ENCODE assay signal across 8 cellular contexts in the genomic region with DNA sequence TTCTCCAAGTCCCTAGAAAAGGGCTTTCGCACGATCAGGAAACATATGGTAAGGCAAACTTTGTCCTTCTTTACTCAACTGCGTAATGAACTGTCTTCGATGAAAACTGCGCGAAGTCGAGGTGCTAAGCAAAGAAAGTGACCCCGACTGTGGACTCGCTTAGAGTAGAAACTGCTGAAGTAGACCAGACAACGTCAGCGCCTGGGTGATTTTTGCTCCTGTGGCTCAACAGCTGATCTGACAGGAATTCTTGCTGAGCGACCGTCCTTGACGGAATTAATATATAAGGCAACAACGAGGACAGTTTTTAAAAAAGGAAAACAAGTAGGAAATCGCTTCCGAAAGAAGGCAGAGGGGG. TPM values are rescaled to one million over a fixed set of nuclear protein-coding genes. Genes with fewer than 3 reads are reported as not detected.
DNase-seq lines count a peak whose midpoint lies in the region; ATAC-seq and TF ChIP-seq lines count a peak whose summit lies in the region.

No MANE protein-coding gene starts in this region.

- peak overlapping the region; percentile 84 for H3K4me3 ChIP-seq in HL-60 (replicated peaks; ENCODE audit: insufficient read depth, low read length)
- peak overlapping the region; percentile 89 for H3K4me3 ChIP-seq in WI38 (ENCODE audit: low read depth, low read length)
- peak overlapping the region; percentile 71 to 91 (median 76) for H3K4me3 ChIP-seq in upper lobe of left lung

- H3K9me3 ChIP-seq in upper lobe of left lung = no peaks in the 10 kb centered on the region

- DNase-seq in G401 (ENCODE audit: low spot score) (peak; percentile 57), HL-60 (ENCODE audit: low read depth in 1 of 2, low spot score in 1 of 2) (peak in 1 of 2 experiments; percentile 29), erythroblast (lab: John Stamatoyannopoulos, UW) (peak; percentile 68 to 86), middle frontal gyrus (ENCODE audit: extremely low spot score, low spot score) (peak; percentile 17), upper lobe of left lung (peak in 1 of 2 donors; percentile 51), NCI-H1930 (lab: John Stamatoyannopoulos, UW) (no peak)

- H3K4me1 ChIP-seq in upper lobe of left lung = peaks cover 8 to 19% (median 18%) of the 10 kb centered on the region in 4 donors

- H3K27me3 ChIP-seq in HL-60 (ENCODE audit: insufficient read depth, poor library complexity, severe bottlenecking) = no peaks in the 10 kb centered on the region
- no peaks in the 10 kb centered on the region for H3K27me3 ChIP-seq in upper lobe of left lung

- peak overlapping the region; percentile 80 for H3K27ac ChIP-seq in HL-60 (replicated peaks)
- H3K27ac ChIP-seq in upper lobe of left lung = peak overlapping the region; percentile 96 to 99 (median 98)

- WGBS in upper lobe of left lung, 2 donors = 1% methylated on average over 17 of the region's 17 CpGs

- no peak for TF ChIP-seq POLR2A in erythroblast (IDR thresholded peaks at IDR 0.05; ENCODE audit: low read length)
- no peak for TF ChIP-seq POLR2A in upper lobe of left lung (IDR thresholded peaks at IDR 0.05)

- TF ChIP-seq CTCF in HL-60 (IDR thresholded peaks at IDR 0.05; ENCODE audit: insufficient read depth, low read length) (no peak), WI38 (IDR thresholded peaks at IDR 0.05; ENCODE audit: low read depth, low read length) (no peak), upper lobe of left lung (IDR thresholded peaks at IDR 0.05) (no peak)

- no peak for TF ChIP-seq EP300 in upper lobe of left lung (IDR thresholded peaks at IDR 0.05)

- peaks cover 0 to 33% (median 9%) of the 10 kb centered on the region in 4 donors for H3K36me3 ChIP-seq in upper lobe of left lung

- in situ Hi-C loops in G401 (cut with HindIII; ENCODE audit: low sequenced_read_pairs) = no loop called here

- ATAC-seq in upper lobe of left lung (ENCODE audit: low FRiP score in 2 of 2) (peak in 1 of 2 donors; percentile 48), GM18868 (IDR thresholded peaks at IDR 0.05; ENCODE audit: unreplicated experiment) (no peak)

RNA-seq across cellular contexts. Expression of gene RPS27L, which starts 0.6 kb away (rescaled TPM):
- 166 and 216 TPM in 2 replicates for total RNA-seq in G401 (2014; rRNA removed; shearing (Covaris generic))
- 100 to 1,000 TPM in 3 of 6 donors, 10 to 100 TPM in 3; 30.3 to 165 (median 117) TPM for total RNA-seq in upper lobe of left lung

RNA-seq across cellular contexts. Expression of gene RAB8B, which starts 32.7 kb away (rescaled TPM):
- total RNA-seq in G401 (2014; rRNA removed; shearing (Covaris generic)) = 6.3 and 7.8 TPM in 2 replicates
- 10 to 100 TPM; 10.2 to 54.8 (median 39.2) TPM for total RNA-seq in upper lobe of left lung

RNA-seq across cellular contexts. Expression of gene LACTB, which starts 35.0 kb away (rescaled TPM):
- total RNA-seq in G401 (2014; rRNA removed; shearing (Covaris generic)) = 8.7 and 17.5 TPM in 2 replicates
- 10 to 100 TPM; 18.4 to 31.5 (median 23.1) TPM for total RNA-seq in upper lobe of left lung

Comparison
In these comparisons a context has a peak if more than half of its experiments do, and no peak if none do; other contexts are left out.
1. DNase-seq: peak in G401 (single experiment), erythroblast (2 of 2) and middle frontal gyrus (single experiment); none in NCI-H1930 (0 of 2).
2. Peak in every context shown above with its lines, with median percentiles within 50 percentile points of each other: H3K4me3 ChIP-seq.